Comparison of ENCODE assay signal across 31 cellular contexts in genomic region chr7:70588610-70589009, GRCh38.
"Had no signal": no experiment of that assay in that cellular context is flagged by ENCODE, and none has a peak within 500 bp of the region (broad histone marks: within the 10 kb centered on the region; RNA-seq: fewer than 3 reads in every experiment).

No MANE protein-coding gene starts in this region.

- H3K36me3 ChIP-seq: cardiac muscle cell, gastroesophageal sphincter, ovary, prostate gland, upper lobe of right lung, WERI-Rb-1 had no signal

- H3K4me1 ChIP-seq: prostate gland, upper lobe of right lung had no signal

- H3K27ac Mint-ChIP-seq: activated T-helper 17 cell treated with anti-CD3 and anti-CD28 coated beads, Interleukin-2, amount 50 U/mL, for 72 hours; memory B cell; naive thymus-derived CD4-positive, alpha-beta T cell; stimulated activated memory B cell treated with anti-CD40 and anti-IgM and Interleukin-4, amounts not matched to agents 10 μg/mL and 1 μg/mL and 100 μg/mL, for 72 hours; stimulated activated naive CD8-positive, alpha-beta T cell treated with anti-CD3 and anti-CD28 coated beads, Interleukin-15, amount 100 ng/mL, for 72 hours; T-helper 17 cell had no signal

- H3K9me3 Mint-ChIP-seq: activated T-cell treated with anti-CD3 and anti-CD28 coated beads, Interleukin-2, amount 50 U/mL, for 4 hours; activated T-helper 17 cell treated with anti-CD3 and anti-CD28 coated beads, Interleukin-2, amount 50 U/mL, for 72 hours; effector memory CD8-positive, alpha-beta T cell; memory B cell; stimulated activated memory B cell treated with anti-CD40 and anti-IgM and Interleukin-4, amounts not matched to agents 10 μg/mL and 1 μg/mL and 100 μg/mL, for 72 hours; stimulated activated naive CD8-positive, alpha-beta T cell treated with anti-CD3 and anti-CD28 coated beads, Interleukin-15, amount 100 ng/mL, for 72 hours had no signal

- H3K9me3 ChIP-seq: body of pancreas, gastroesophageal sphincter, ovary, prostate gland, upper lobe of right lung had no signal

- ATAC-seq: activated CD4-positive, CD25-positive, alpha-beta regulatory T cell treated with anti-CD3 and anti-CD28 coated beads, Interleukin-2, amount 50 U/mL, for 24 hours; activated T-cell treated with anti-CD3 and anti-CD28 coated beads, Interleukin-2, amount 50 U/mL, for 4 hours; activated T-helper 17 cell treated with anti-CD3 and anti-CD28 coated beads, Interleukin-2, amount 50 U/mL, for 72 hours; body of pancreas; gastroesophageal sphincter; naive thymus-derived CD4-positive, alpha-beta T cell; sciatic nerve; stimulated activated memory B cell treated with anti-CD40 and anti-IgM and Interleukin-4, amounts not matched to agents 10 μg/mL and 1 μg/mL and 100 μg/mL, for 72 hours; stimulated activated naive CD8-positive, alpha-beta T cell treated with anti-CD3 and anti-CD28 coated beads, Interleukin-15, amount 100 ng/mL, for 72 hours; T-helper 17 cell; upper lobe of right lung had no signal

- H3K27ac ChIP-seq: body of pancreas, cardiac muscle cell, coronary artery, gastroesophageal sphincter, ovary, prostate gland, upper lobe of right lung, WERI-Rb-1 had no signal

- H3K4me3 ChIP-seq: body of pancreas, cardiac muscle cell, coronary artery, gastroesophageal sphincter, ovary, prostate gland, upper lobe of right lung had no signal

- H3K27me3 ChIP-seq: body of pancreas, gastroesophageal sphincter, ovary, upper lobe of right lung had no signal

- H3K27me3 Mint-ChIP-seq: activated T-helper 17 cell treated with anti-CD3 and anti-CD28 coated beads, Interleukin-2, amount 50 U/mL, for 72 hours; effector memory CD8-positive, alpha-beta T cell; stimulated activated memory B cell treated with anti-CD40 and anti-IgM and Interleukin-4, amounts not matched to agents 10 μg/mL and 1 μg/mL and 100 μg/mL, for 72 hours; stimulated activated naive CD8-positive, alpha-beta T cell treated with anti-CD3 and anti-CD28 coated beads, Interleukin-15, amount 100 ng/mL, for 72 hours had no signal

- H3K4me3 Mint-ChIP-seq: activated T-cell treated with anti-CD3 and anti-CD28 coated beads, Interleukin-2, amount 50 U/mL, for 4 hours; activated T-helper 17 cell treated with anti-CD3 and anti-CD28 coated beads, Interleukin-2, amount 50 U/mL, for 72 hours; memory B cell; naive thymus-derived CD4-positive, alpha-beta T cell; stimulated activated memory B cell treated with anti-CD40 and anti-IgM and Interleukin-4, amounts not matched to agents 10 μg/mL and 1 μg/mL and 100 μg/mL, for 72 hours; stimulated activated naive CD8-positive, alpha-beta T cell treated with anti-CD3 and anti-CD28 coated beads, Interleukin-15, amount 100 ng/mL, for 72 hours; T-helper 17 cell had no signal

- H3K4me1 Mint-ChIP-seq: activated T-helper 17 cell treated with anti-CD3 and anti-CD28 coated beads, Interleukin-2, amount 50 U/mL, for 72 hours; memory B cell; naive thymus-derived CD4-positive, alpha-beta T cell; stimulated activated memory B cell treated with anti-CD40 and anti-IgM and Interleukin-4, amounts not matched to agents 10 μg/mL and 1 μg/mL and 100 μg/mL, for 72 hours; stimulated activated naive CD8-positive, alpha-beta T cell treated with anti-CD3 and anti-CD28 coated beads, Interleukin-15, amount 100 ng/mL, for 72 hours; T-helper 17 cell had no signal

- DNase-seq: activated CD4-positive, alpha-beta T cell treated with anti-CD3 and anti-CD28 coated beads for 48 hours; activated CD4-positive, alpha-beta T cell treated with anti-CD3 and anti-CD28 coated beads, Interleukin-2, amount 50 U/mL, for 48 hours; activated gamma-delta T cell treated with Interleukin-2 at 50 U/mL for 16 hours; activated naive CD4-positive, alpha-beta T cell treated with anti-CD3 and anti-CD28 coated beads, Interleukin-2, amount 50 U/mL, for 16 hours; activated T-cell treated with anti-CD3 and anti-CD28 coated beads, Interleukin-2, amount 50 U/mL, for 4 hours; amygdala; body of pancreas; cerebellar nuclear complex; effector memory CD8-positive, alpha-beta T cell; hippocampal formation; midbrain; naive thymus-derived CD4-positive, alpha-beta T cell; ovary; small intestine; stimulated activated CD4-positive, alpha-beta T cell treated with anti-CD3 and anti-CD28 coated beads, Interleukin-4, amount 100 ng/mL, for 24 hours; stimulated activated CD8-positive, alpha-beta memory T cell treated with anti-CD3 and anti-CD28 coated beads, Interleukin-4, amount 100 ng/mL, for 48 hours; stimulated activated naive CD8-positive, alpha-beta T cell treated with anti-CD3 and anti-CD28 coated beads, Interleukin-15, amount 100 ng/mL, for 72 hours; substantia nigra; T-helper 17 cell; T1000; upper lobe of right lung; WERI-Rb-1 had no signal

- H3K36me3 Mint-ChIP-seq: naive thymus-derived CD4-positive, alpha-beta T cell had no signal
